In genomic region chr13:87954116-87954515, GRCh38 we compare ENCODE assay signal across 25 cellular contexts.
"Had no signal": no experiment of that assay in that cellular context is flagged by ENCODE, and none has a peak within 500 bp of the region (broad histone marks: within the 10 kb centered on the region; RNA-seq: fewer than 3 reads in every experiment).

No MANE protein-coding gene starts in this region.

- H3K4me3 ChIP-seq: adrenal gland, gastroesophageal sphincter, prostate gland, right atrium auricular region, spleen, thoracic aorta, upper lobe of left lung had no signal

- H3K9me3 ChIP-seq: adrenal gland, gastroesophageal sphincter, prostate gland, right atrium auricular region, spleen, thoracic aorta, upper lobe of left lung had no signal

- H3K27me3 Mint-ChIP-seq: activated CD4-positive, alpha-beta T cell treated with anti-CD3 and anti-CD28 coated beads, Interleukin-2, amount 10 ng/mL, durations not matched to agents 7 days and 5 days; activated naive CD8-positive, alpha-beta T cell; activated T-helper 17 cell treated with anti-CD3 and anti-CD28 coated beads, Interleukin-2, amount 50 U/mL, for 72 hours; natural killer cell treated with Interleukin-12 subunit alpha and Interleukin-12 subunit beta and Interleukin-15 and Interleukin-18, amount 100 ng/mL, for 72 hours had no signal

- DNase-seq: activated CD4-positive, alpha-beta T cell treated with anti-CD3 and anti-CD28 coated beads, Interleukin-2, amount 10 ng/mL, durations not matched to agents 7 days and 5 days; activated CD4-positive, CD25-positive, alpha-beta regulatory T cell treated with anti-CD3 and anti-CD28 coated beads, Interleukin-2, amount 50 U/mL, for 72 hours; activated CD8-positive, alpha-beta T cell treated with anti-CD3 and anti-CD28 coated beads, Interleukin-2, amount 10 ng/mL, durations not matched to agents 7 days and 5 days; activated T-cell treated with anti-CD3 and anti-CD28 coated beads, Interleukin-2, amount 50 U/mL, for 1 hour; adrenal gland; central memory CD4-positive, alpha-beta T cell; dermis blood vessel endothelial cell; effector CD8-positive, alpha-beta T cell; erythroblast; hypothalamus; left ventricle myocardium superior; mammary epithelial cell; spleen; stimulated activated CD4-positive, alpha-beta T cell treated with anti-CD3 and anti-CD28 coated beads, Interleukin-4, amount 100 ng/mL, for 1 hour; stimulated activated naive CD4-positive, alpha-beta T cell treated with Interleukin-2 at 50 U/mL for 16 hours; upper lobe of left lung had no signal

- H3K4me3 Mint-ChIP-seq: activated CD4-positive, alpha-beta T cell treated with anti-CD3 and anti-CD28 coated beads, Interleukin-2, amount 10 ng/mL, durations not matched to agents 7 days and 5 days; activated CD8-positive, alpha-beta T cell treated with anti-CD3 and anti-CD28 coated beads, Interleukin-2, amount 10 ng/mL, durations not matched to agents 7 days and 5 days; activated naive CD8-positive, alpha-beta T cell; activated T-helper 17 cell treated with anti-CD3 and anti-CD28 coated beads, Interleukin-2, amount 50 U/mL, for 72 hours; natural killer cell treated with Interleukin-12 subunit alpha and Interleukin-12 subunit beta and Interleukin-15 and Interleukin-18, amount 100 ng/mL, for 72 hours; T-helper 2 cell treated with Interferon-gamma antibody and Interleukin-4, amounts not matched to agents 5 μg/mL and 100 μg/mL, for 36 hours had no signal

- H3K4me1 Mint-ChIP-seq: activated CD4-positive, alpha-beta T cell treated with anti-CD3 and anti-CD28 coated beads, Interleukin-2, amount 10 ng/mL, durations not matched to agents 7 days and 5 days; activated T-helper 17 cell treated with anti-CD3 and anti-CD28 coated beads, Interleukin-2, amount 50 U/mL, for 72 hours had no signal

- ATAC-seq: activated CD8-positive, alpha-beta T cell treated with anti-CD3 and anti-CD28 coated beads, Interleukin-2, amount 10 ng/mL, durations not matched to agents 7 days and 5 days; activated T-helper 17 cell treated with anti-CD3 and anti-CD28 coated beads, Interleukin-2, amount 50 U/mL, for 72 hours; gastroesophageal sphincter; left ventricle myocardium superior; natural killer cell treated with Interleukin-12 subunit alpha and Interleukin-12 subunit beta and Interleukin-15 and Interleukin-18, amount 100 ng/mL, for 72 hours had no signal

- H3K27me3 ChIP-seq: adrenal gland, gastroesophageal sphincter, right atrium auricular region, spleen, upper lobe of left lung had no signal

- H3K36me3 ChIP-seq: adrenal gland, gastroesophageal sphincter, prostate gland, right atrium auricular region, spleen, thoracic aorta, upper lobe of left lung had no signal

- H3K36me3 Mint-ChIP-seq: activated naive CD8-positive, alpha-beta T cell; natural killer cell treated with Interleukin-12 subunit alpha and Interleukin-12 subunit beta and Interleukin-15 and Interleukin-18, amount 100 ng/mL, for 72 hours had no signal

- H3K4me1 ChIP-seq: adrenal gland, gastroesophageal sphincter, prostate gland, right atrium auricular region, spleen, upper lobe of left lung had no signal

- H3K27ac Mint-ChIP-seq: activated CD4-positive, alpha-beta T cell treated with anti-CD3 and anti-CD28 coated beads, Interleukin-2, amount 10 ng/mL, durations not matched to agents 7 days and 5 days; activated CD8-positive, alpha-beta T cell treated with anti-CD3 and anti-CD28 coated beads, Interleukin-2, amount 10 ng/mL, durations not matched to agents 7 days and 5 days; activated naive CD8-positive, alpha-beta T cell; activated T-helper 17 cell treated with anti-CD3 and anti-CD28 coated beads, Interleukin-2, amount 50 U/mL, for 72 hours; natural killer cell treated with Interleukin-12 subunit alpha and Interleukin-12 subunit beta and Interleukin-15 and Interleukin-18, amount 100 ng/mL, for 72 hours; T-helper 2 cell treated with Interferon-gamma antibody and Interleukin-4, amounts not matched to agents 5 μg/mL and 100 μg/mL, for 36 hours had no signal

- H3K9me3 Mint-ChIP-seq: activated CD4-positive, alpha-beta T cell treated with anti-CD3 and anti-CD28 coated beads, Interleukin-2, amount 10 ng/mL, durations not matched to agents 7 days and 5 days; natural killer cell treated with Interleukin-12 subunit alpha and Interleukin-12 subunit beta and Interleukin-15 and Interleukin-18, amount 100 ng/mL, for 72 hours; T-helper 2 cell treated with Interferon-gamma antibody and Interleukin-4, amounts not matched to agents 5 μg/mL and 100 μg/mL, for 36 hours had no signal

- H3K27ac ChIP-seq: adrenal gland, gastroesophageal sphincter, prostate gland, right atrium auricular region, spleen, thoracic aorta, upper lobe of left lung, VCaP had no signal
